Comparison of ENCODE assay signal across 8 cellular contexts in the genomic region with DNA sequence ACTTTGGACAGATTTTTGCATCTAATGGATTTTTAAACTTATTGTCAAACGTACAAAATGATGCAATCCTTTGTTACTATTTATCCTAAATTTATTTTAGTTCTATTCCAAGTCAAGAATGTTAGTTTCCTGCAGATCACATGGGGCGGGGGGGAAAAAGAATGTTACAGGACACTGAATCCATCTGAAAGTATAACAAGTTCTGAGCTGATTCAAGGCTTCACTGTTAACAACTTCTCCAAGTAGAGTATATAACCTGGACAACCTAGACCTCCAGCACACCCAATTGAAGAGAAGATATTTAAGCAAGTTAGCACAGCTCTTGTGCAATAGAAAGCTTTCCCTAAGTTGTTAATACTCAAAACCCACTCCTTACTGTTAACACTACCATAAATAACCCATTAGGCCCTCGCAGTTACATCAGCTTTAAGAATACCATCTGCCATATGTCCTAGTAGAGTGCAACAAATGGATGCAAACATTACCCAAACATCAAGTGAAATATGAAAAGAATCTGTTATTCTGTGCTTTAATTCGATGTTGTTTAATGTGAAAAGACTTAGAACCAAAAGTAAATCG.
DNase-seq lines count a peak whose midpoint lies in the region; ATAC-seq and TF ChIP-seq lines count a peak whose summit lies in the region.

No MANE protein-coding gene starts in this region.

- H3K9me3 ChIP-seq in parathyroid adenoma (ENCODE audit: control insufficient read depth, low read length), result no peaks in the 10 kb centered on the region

- H3K4me3 ChIP-seq in AG10803 (ENCODE audit: low read length) (peak overlapping the region; percentile 96), fibroblast of mammary gland (ENCODE audit: control insufficient read depth, low read depth, low read length) (peak overlapping the region; percentile 94), parathyroid adenoma (ENCODE audit: low read depth, low read length) (peak overlapping the region; percentile 87)

- H3K27me3 ChIP-seq in parathyroid adenoma (ENCODE audit: control insufficient read depth, insufficient read depth, low read length), result no peaks in the 10 kb centered on the region

- H3K79me2 ChIP-seq in parathyroid adenoma, result peaks cover 40% of the 10 kb centered on the region

- no peak for ATAC-seq in GM21528 (IDR thresholded peaks at IDR 0.05; ENCODE audit: low FRiP score, unreplicated experiment)
- no peak for ATAC-seq in HG02759 (IDR thresholded peaks at IDR 0.05; ENCODE audit: unreplicated experiment)

- DNase-seq in AG10803 (ENCODE audit: low read depth), result peak; percentile 68
- no peak for DNase-seq in HEK293T (ENCODE audit: extremely low spot score)
- peak; percentile 15 for DNase-seq in SW480 (ENCODE audit: low spot score)
- DNase-seq in fibroblast of mammary gland (ENCODE audit: low read depth), result peak; percentile 68
- DNase-seq in NCI-H345 (lab: John Stamatoyannopoulos, UW), result no peak

- H3K9ac ChIP-seq in parathyroid adenoma, result no peak overlapping the region

- TF ChIP-seq CTCF in AG10803 (conservative IDR thresholded peaks at IDR 0.05; ENCODE audit: low read length) (no peak), fibroblast of mammary gland (conservative IDR thresholded peaks at IDR 0.05; ENCODE audit: control insufficient read depth, insufficient read depth, low read depth, low read length) (no peak), parathyroid adenoma (IDR thresholded peaks at IDR 0.05) (no peak)

- H3K27ac ChIP-seq in parathyroid adenoma, result peak overlapping the region; percentile 52

- no peaks in the 10 kb centered on the region for H3K36me3 ChIP-seq in parathyroid adenoma (ENCODE audit: control insufficient read depth, insufficient read depth, low read length)

- peaks cover 14% of the 10 kb centered on the region for H3K4me1 ChIP-seq in parathyroid adenoma

- H3K4me2 ChIP-seq in parathyroid adenoma (ENCODE audit: low read length), result peak overlapping the region; percentile 91

- H2AFZ ChIP-seq in parathyroid adenoma, result peak overlapping the region; percentile 99

- CTCF ChIA-PET in HEK293T (lab: Yijun Ruan, JAX), result interaction anchor here (0.5 kb wide), 1 partner anchor 158 kb away, joined by 3 read pairs; no protein-coding TSS in a partner anchor

- POLR2A ChIA-PET in HEK293T (lab: Yijun Ruan, JAX), result interaction anchor here (0.7 to 2.7 kb wide), 7 partner anchors 9 to 1658 kb away, joined by 3 to 15 read pairs (median 5); partner anchors contain the start of gene PDSS2

TF ChIP-seq in HEK293T, 16 proteins besides CTCF, POLR2A, EP300 and RAD21:
- no peak for TF ChIP-seq ZNF384 (IDR thresholded peaks at IDR 0.05)
- no peak for TF ChIP-seq ELF4 (IDR thresholded peaks at IDR 0.05)
- peak; percentile 15; the same call in 1 of the 2 replicates for TF ChIP-seq PKNOX1 (IDR thresholded peaks at IDR 0.05)
- no peak for TF ChIP-seq HDGF (IDR thresholded peaks at IDR 0.05; ENCODE audit: borderline replicate concordance)
- TF ChIP-seq L3MBTL2 (conservative IDR thresholded peaks at IDR 0.05), result 0 out of 2 replicates have a peak, but pooled peaks have one; percentile 26
- no peak for TF ChIP-seq FOXK2 (IDR thresholded peaks at IDR 0.05)
- no peak for TF ChIP-seq BHLHE40 (IDR thresholded peaks at IDR 0.05; ENCODE audit: borderline replicate concordance)
- TF ChIP-seq ARNT (IDR thresholded peaks at IDR 0.05), result no peak
- no peak for TF ChIP-seq TARDBP (IDR thresholded peaks at IDR 0.05)

Comparison
In these comparisons a context has a peak if more than half of its experiments do, and no peak if none do; other contexts are left out.
1. DNase-seq: peak in AG10803 (single experiment), SW480 (single experiment) and fibroblast of mammary gland (single experiment); none in HEK293T (single experiment) and NCI-H345 (single experiment).
2. Peak in every context shown above with its lines, with median percentiles within 50 percentile points of each other: H3K4me3 ChIP-seq.